19 cellular contexts compared by ENCODE assay signal in the genomic region with DNA sequence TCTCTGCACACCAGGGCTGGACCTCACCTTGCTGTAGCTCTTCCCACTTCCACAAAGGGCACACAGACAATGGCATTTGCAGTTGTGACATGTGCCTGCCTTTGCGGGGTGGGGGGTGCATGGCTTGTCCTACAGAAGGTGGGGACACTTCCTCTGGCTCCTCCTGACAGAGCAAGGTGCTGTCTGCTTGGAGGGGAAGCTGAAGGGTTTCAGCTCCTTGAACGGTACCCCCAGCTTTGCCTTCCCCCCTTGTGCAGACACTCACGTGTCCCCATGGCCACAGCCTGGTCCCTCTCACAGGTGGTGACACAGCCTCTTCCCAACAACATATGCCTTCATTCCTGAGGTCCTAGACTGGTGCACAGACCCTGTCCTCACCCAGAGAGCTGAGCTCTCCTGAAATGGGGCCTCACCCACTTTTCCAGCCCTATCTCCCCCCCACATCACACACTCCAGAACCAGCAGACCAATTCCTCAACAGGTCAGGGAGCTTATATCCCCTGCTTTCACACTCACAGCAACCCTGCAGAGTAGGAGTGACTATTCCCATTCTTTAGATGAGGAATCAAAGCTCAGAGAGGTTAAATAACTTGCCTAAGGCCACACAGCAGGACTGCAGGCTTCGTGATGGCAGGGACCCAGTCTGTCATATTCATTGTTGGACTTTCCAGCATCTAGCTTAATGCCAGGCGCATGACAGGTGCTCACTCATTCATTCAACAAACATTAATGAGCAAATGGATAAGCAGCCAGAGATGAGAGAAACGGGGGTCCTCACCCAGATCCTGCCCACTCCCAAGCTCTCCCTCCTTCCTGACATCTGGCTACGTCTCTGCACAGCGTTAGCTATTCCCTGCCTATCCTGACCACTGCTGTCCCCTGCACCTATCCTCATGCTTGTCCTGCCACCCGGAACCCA. TPM values are rescaled to one million over a fixed set of nuclear protein-coding genes. Genes with fewer than 3 reads are reported as not detected.
DNase-seq lines count a peak whose midpoint lies in the region; ATAC-seq, FAIRE-seq and TF ChIP-seq lines count a peak whose summit lies in the region.
"Had no signal": no experiment of that assay in that cellular context is flagged by ENCODE, and none has a peak within 500 bp of the region (broad histone marks: within the 10 kb centered on the region; RNA-seq: fewer than 3 reads in every experiment).

No MANE protein-coding gene starts in this region.

- peaks cover 14% of the 10 kb centered on the region for H3K36me3 Mint-ChIP-seq in activated T-helper 17 cell treated with anti-CD3 and anti-CD28 coated beads, Interleukin-2, amount 50 U/mL, for 72 hours (ENCODE audit: low read depth)
- no peaks in the 10 kb centered on the region for H3K36me3 Mint-ChIP-seq in natural killer cell

- no peaks in the 10 kb centered on the region for H3K27me3 Mint-ChIP-seq in activated T-helper 17 cell treated with anti-CD3 and anti-CD28 coated beads, Interleukin-2, amount 50 U/mL, for 72 hours
- H3K27me3 Mint-ChIP-seq in natural killer cell (ENCODE audit: low read depth in 2 of 2), result no peaks in the 10 kb centered on the region
- H3K27me3 Mint-ChIP-seq: CD4-positive, alpha-beta memory T cell had no signal

- H3K27me3 ChIP-seq in HepG2 (ENCODE audit: control insufficient read depth in 1 of 2, insufficient read depth in 2 of 2, low read length in 2 of 2), result peaks cover 5 to 50% of the 10 kb centered on the region in 2 experiments
- H3K27me3 ChIP-seq in right lobe of liver, result no peaks in the 10 kb centered on the region
- no peaks in the 10 kb centered on the region for H3K27me3 ChIP-seq in spleen (replicated peaks in 1 of 7)
- H3K27me3 ChIP-seq in left lung, result no peaks in the 10 kb centered on the region
- H3K27me3 ChIP-seq: BE2C had no signal

- POLR2A ChIA-PET in HepG2 (lab: Yijun Ruan, JAX), result no interaction called here

- H3K4me3 Mint-ChIP-seq in activated T-helper 17 cell treated with anti-CD3 and anti-CD28 coated beads, Interleukin-2, amount 50 U/mL, for 72 hours, result no peak overlapping the region
- no peak overlapping the region for H3K4me3 Mint-ChIP-seq in natural killer cell
- H3K4me3 Mint-ChIP-seq: CD4-positive, alpha-beta memory T cell; H9 had no signal

- no peak overlapping the region for H2AFZ ChIP-seq in HepG2 (ENCODE audit: low read length)

- no peak for TF ChIP-seq RAD21 in HepG2 (CRISPR knock-in tag; IDR thresholded peaks at IDR 0.05)

- peak; percentile 30 for ATAC-seq in HepG2
- ATAC-seq in right lobe of liver, result no peak
- no peak for ATAC-seq in activated T-helper 17 cell treated with anti-CD3 and anti-CD28 coated beads, Interleukin-2, amount 50 U/mL, for 72 hours (replicated peaks)
- ATAC-seq in natural killer cell, result no peak
- no peak for ATAC-seq in left lung
- ATAC-seq in GM18511 (IDR thresholded peaks at IDR 0.05; ENCODE audit: unreplicated experiment), result no peak
- ATAC-seq in GM19467 (IDR thresholded peaks at IDR 0.05; ENCODE audit: unreplicated experiment), result no peak

- no peak for DNase-seq in HepG2 (ENCODE audit: low spot score)
- no peak for DNase-seq in right lobe of liver
- no peak for DNase-seq in natural killer cell
- DNase-seq in spleen, result peak; percentile 34
- DNase-seq in left lung, result no peak
- DNase-seq: BE2C; CD4-positive, alpha-beta memory T cell; DMS79 treated with DMSO at 0.1 percent for 48 hours; EL; GOT3; H9 had no signal

- TF ChIP-seq CTCF in HepG2 (CRISPR knock-in tag; IDR thresholded peaks at IDR 0.05), result no peak
- TF ChIP-seq CTCF in right lobe of liver (IDR thresholded peaks at IDR 0.05), result no peak
- no peak for TF ChIP-seq CTCF in natural killer cell (IDR thresholded peaks at IDR 0.05)
- TF ChIP-seq CTCF in spleen (IDR thresholded peaks at IDR 0.05 in 8 of 11, conservative IDR thresholded peaks at IDR 0.05 in 3 of 11), result no peak
- no peak for TF ChIP-seq CTCF in left lung (IDR thresholded peaks at IDR 0.05)

- peak overlapping the region; percentile 72 for H3K27ac Mint-ChIP-seq in activated T-helper 17 cell treated with anti-CD3 and anti-CD28 coated beads, Interleukin-2, amount 50 U/mL, for 72 hours
- H3K27ac Mint-ChIP-seq in natural killer cell, result peak overlapping the region; percentile 5 to 24
- H3K27ac Mint-ChIP-seq: H9 had no signal

- no peak for TF ChIP-seq EP300 in HepG2 (IDR thresholded peaks at IDR 0.05; ENCODE audit: low read depth in 2 of 2, low read length in 2 of 2)
- TF ChIP-seq EP300 in HepG2 (CRISPR knock-in tag; IDR thresholded peaks at IDR 0.05; ENCODE audit: borderline replicate concordance), result no peak

- H3K27ac ChIP-seq in HepG2 (ENCODE audit: extremely low read length, insufficient read depth, low read length) (no peak overlapping the region), right lobe of liver (no peak overlapping the region), spleen (no peak overlapping the region), left lung (no peak overlapping the region)
- H3K27ac ChIP-seq: C4-2B had no signal

- no peaks in the 10 kb centered on the region for H3K79me2 ChIP-seq in HepG2 (ENCODE audit: insufficient read depth, low read length)

- peak overlapping the region; percentile 72 for H3K4me2 ChIP-seq in HepG2 (ENCODE audit: low read depth, low read length)

- intact Hi-C loops in HepG2 (cut with micrococcal nuclease; ENCODE audit: unreplicated experiment), result no loop called here
- intact Hi-C loops in right lobe of liver (cut with DNase I), result no loop called here
- intact Hi-C loops in natural killer cell (cut with micrococcal nuclease), result no loop called here
- intact Hi-C loops in spleen (cut with DNase I; ENCODE audit: low total_unique reads), result no loop called here
- intact Hi-C loops in left lung (cut with DNase I), result no loop called here

- no peak for TF ChIP-seq POLR2A in HepG2 (IDR thresholded peaks at IDR 0.05; ENCODE audit: insufficient read depth in 1 of 2, low read depth in 2 of 2, low read length in 2 of 2)
- TF ChIP-seq POLR2A in right lobe of liver (IDR thresholded peaks at IDR 0.05), result no peak
- no peak for TF ChIP-seq POLR2A in spleen (IDR thresholded peaks at IDR 0.05)

- H3K9me3 Mint-ChIP-seq in activated T-helper 17 cell treated with anti-CD3 and anti-CD28 coated beads, Interleukin-2, amount 50 U/mL, for 72 hours, result no peaks in the 10 kb centered on the region
- H3K9me3 Mint-ChIP-seq in natural killer cell, result no peaks in the 10 kb centered on the region
- H3K9me3 Mint-ChIP-seq: H9 had no signal

- peaks cover 4% of the 10 kb centered on the region for H3K4me1 Mint-ChIP-seq in activated T-helper 17 cell treated with anti-CD3 and anti-CD28 coated beads, Interleukin-2, amount 50 U/mL, for 72 hours
- peaks cover 0 to 5% of the 10 kb centered on the region in 2 donors for H3K4me1 Mint-ChIP-seq in natural killer cell
- H3K4me1 Mint-ChIP-seq: H9 had no signal

- WGBS in HepG2 (ENCODE audit: low lambda C conversion rate), result 25% methylated on average over 7 of the region's 9 CpGs
- 78% methylated on average over 6 of the region's 9 CpGs for WGBS in right lobe of liver (ENCODE audit: insufficient coverage, low coverage, low lambda C conversion rate, missing lambda C conversion rate)
- WGBS in spleen, 5 donors, result 70 to 89% (median 86%) methylated on average over 9 of the region's 9 CpGs

- H3K4me1 ChIP-seq in HepG2 (ENCODE audit: insufficient read depth, low read length) (peaks cover 38% of the 10 kb centered on the region), right lobe of liver (peaks cover 0 to 8% (median 2%) of the 10 kb centered on the region in 4 donors), spleen (no peaks in the 10 kb centered on the region), left lung (no peaks in the 10 kb centered on the region)
- H3K4me1 ChIP-seq: BE2C had no signal

- CTCF ChIA-PET in HepG2 (lab: Yijun Ruan, JAX; ENCODE audit: low intra/inter-chr PET ratio, low total read pairs), result no interaction called here

- no peak overlapping the region for H3K9ac ChIP-seq in HepG2 (ENCODE audit: insufficient read depth, low read depth, low read length)

- in situ Hi-C loops in HepG2 (cut with HindIII; ENCODE audit: extremely low pct_ligation_motif_present, low pct_unique_long_range_greater_than_20kb), result no loop called here

- H3K36me3 ChIP-seq in HepG2 (replicated peaks in 1 of 2; ENCODE audit: control insufficient read depth in 1 of 2, insufficient read depth in 2 of 2, low read length in 2 of 2) (no peaks in the 10 kb centered on the region), right lobe of liver (peaks cover 0 to 2% (median 0%) of the 10 kb centered on the region in 4 donors), spleen (peaks cover 0 to 88% (median 11%) of the 10 kb centered on the region in 6 donors), left lung (peaks cover 0 to 66% of the 10 kb centered on the region in 2 donors)
- H3K36me3 ChIP-seq: BE2C had no signal

- no peak for FAIRE-seq in HepG2 (lab: Jason Lieb, UNC)
- FAIRE-seq: A204.1, G401.6, GM12891, HTR-8/SVneo had no signal

- H3K4me3 ChIP-seq in HepG2 (replicated peaks in 1 of 3; ENCODE audit: insufficient read depth in 1 of 3, low read depth in 2 of 3, low read length in 3 of 3) (peak overlapping the region in 1 of 3 experiments; percentile 55; a peak in 2 of 6 replicates), right lobe of liver (no peak overlapping the region), spleen (no peak overlapping the region), left lung (no peak overlapping the region)

- H3K9me3 ChIP-seq in HepG2 (ENCODE audit: low read length), result no peaks in the 10 kb centered on the region
- H3K9me3 ChIP-seq in right lobe of liver, result no peaks in the 10 kb centered on the region
- no peaks in the 10 kb centered on the region for H3K9me3 ChIP-seq in spleen
- no peaks in the 10 kb centered on the region for H3K9me3 ChIP-seq in left lung
- H3K9me3 ChIP-seq: BE2C had no signal

- no TSS peak for BruUV-seq in HepG2 (replicated peaks; lab: Mats Ljungman, UMichigan)

- H4K20me1 ChIP-seq in HepG2 (ENCODE audit: insufficient read depth, low read length), result no peaks in the 10 kb centered on the region

RNA-seq across cellular contexts. Expression of a gene that starts 44.4 kb away (rescaled TPM):
- total RNA-seq in HepG2 (2016; rRNA removed; fragmentation: Illumina TruSeq; extraction: Trizol) (15.5 and 16.2 TPM in 2 replicates), right lobe of liver (10 to 100 TPM; 15.7 to 33.1 (median 23.3) TPM), natural killer cell (100 to 1,000 TPM; 116 to 151 (median 130) TPM), spleen (100 to 1,000 TPM in 1 of 7 donors, 10 to 100 TPM in 6; 60.8 to 101 (median 77.5) TPM), left lung (10 to 100 TPM; 46.9 to 68.2 TPM)
- total RNA-seq in HepG2 (2016; cell fraction: cytosol; rRNA removed; fragmentation: Illumina TruSeq; extraction: Trizol; ENCODE audit: low read depth), result 5.1 and 6.0 TPM in 2 replicates
- total RNA-seq in HepG2 (2016; cell fraction: insoluble cytoplasmic fraction; rRNA removed; fragmentation: Illumina TruSeq; extraction: Trizol), result 14.9 and 16.1 TPM in 2 replicates
- 7.8 TPM in 2 replicates for total RNA-seq in HepG2 (2016; cell fraction: membrane; rRNA removed; fragmentation: Illumina TruSeq; extraction: Trizol)
- total RNA-seq in HepG2 (2016; cell fraction: nucleus; rRNA removed; fragmentation: Illumina TruSeq; extraction: Trizol), result 20.8 and 22.4 TPM in 2 replicates
- polyA plus RNA-seq in HepG2 (2011; rRNA removed) (35.2 and 37.1 TPM in 2 replicates), spleen (10 to 100 TPM; 26.9 to 68.4 (median 59.2) TPM)
- polyA plus RNA-seq in HepG2 (2011; cell fraction: cytosol; rRNA removed), result 22.5 and 24.9 TPM in 2 replicates
- polyA plus RNA-seq in HepG2 (2011; cell fraction: nucleus; rRNA removed), result 82.0 and 93.9 TPM in 2 replicates
- polyA plus RNA-seq in HepG2 (2012), result 18.0 and 20.0 TPM in 2 replicates
- 1.4 and 1.5 TPM in 2 replicates for polyA plus RNA-seq in HepG2 (2016; cell fraction: cytosol; fragmentation: Illumina TruSeq; extraction: Trizol; ENCODE audit: low read depth)
- 13.9 and 16.3 TPM in 2 replicates for polyA plus RNA-seq in HepG2 (2016; cell fraction: insoluble cytoplasmic fraction; fragmentation: Illumina TruSeq; extraction: Trizol; ENCODE audit: low read depth)
- polyA plus RNA-seq in HepG2 (2016; cell fraction: membrane; fragmentation: Illumina TruSeq; extraction: Trizol; ENCODE audit: low read depth), result 4.4 and 4.5 TPM in 2 replicates
- polyA plus RNA-seq in HepG2 (2016; cell fraction: nucleus; fragmentation: Illumina TruSeq; extraction: Trizol; ENCODE audit: insufficient read depth, low read depth), result 31.0 and 39.2 TPM in 2 replicates
- 52.9 and 70.5 TPM in 2 replicates for polyA minus RNA-seq in HepG2 (2011; rRNA and poly(A)+ RNA removed; ENCODE audit: low replicate concordance)
- polyA minus RNA-seq in HepG2 (2011; cell fraction: cytosol; rRNA and poly(A)+ RNA removed), result 23.5 and 23.8 TPM in 2 replicates
- 46.7 and 57.6 TPM in 2 replicates for polyA minus RNA-seq in HepG2 (2011; cell fraction: nucleus; rRNA and poly(A)+ RNA removed)
- 10 to 100 TPM; 17.4 to 43.6 TPM for total RNA-seq in activated T-helper 17 cell treated with anti-CD3 and anti-CD28 coated beads, Interleukin-2, amount 50 U/mL, for 72 hours
